In genomic region chr15:77811270-77811669, GRCh38 we compare ENCODE assay signal across 35 cellular contexts.
"Had no signal": no experiment of that assay in that cellular context is flagged by ENCODE, and none has a peak within 500 bp of the region (broad histone marks: within the 10 kb centered on the region; RNA-seq: fewer than 3 reads in every experiment).

No MANE protein-coding gene starts in this region.

- H3K4me3 Mint-ChIP-seq: activated CD4-positive, alpha-beta memory T cell treated with anti-CD3 and anti-CD28 coated beads for 36 hours; activated CD4-positive, alpha-beta T cell treated with anti-CD3 and anti-CD28 coated beads for 36 hours; activated CD4-positive, alpha-beta T cell treated with anti-CD3 and anti-CD28 coated beads, Interleukin-2, amount 10 ng/mL, durations not matched to agents 24 days and 14 days; activated CD8-positive, alpha-beta memory T cell treated with anti-CD3 and anti-CD28 coated beads, Interleukin-2, amount 10 ng/mL, durations not matched to agents 7 days and 5 days; activated CD8-positive, alpha-beta T cell treated with anti-CD3 and anti-CD28 coated beads, Interleukin-2, amount 10 ng/mL, durations not matched to agents 7 days and 5 days; activated naive CD4-positive, alpha-beta T cell treated with anti-CD3 and anti-CD28 coated beads for 36 hours; activated naive CD4-positive, alpha-beta T cell treated with anti-CD3 and anti-CD28 coated beads, Interleukin-2, amount 50 U/mL, for 24 hours; activated naive CD8-positive, alpha-beta T cell treated with anti-CD3 and anti-CD28 coated beads for 36 hours; activated naive CD8-positive, alpha-beta T cell treated with anti-CD3 and anti-CD28 coated beads, Interleukin-2, amount 50 U/mL, for 24 hours; activated T-helper 1 cell treated with anti-CD3 and anti-CD28 coated beads, Interleukin-12 subunit alpha, Interleukin-12 subunit beta, Interleukin-2, Interleukin-4 antibody, amounts not matched to agents 30 ng/mL and 10 ng/mL and 1 ng/mL, durations not matched to agents 14 hours and 24 hours and 36 hours; effector memory CD8-positive, alpha-beta T cell had no signal

- H3K4me3 ChIP-seq: adrenal gland, body of pancreas, esophagus squamous epithelium, gastroesophageal sphincter had no signal

- H3K4me1 Mint-ChIP-seq: activated CD4-positive, alpha-beta T cell treated with anti-CD3 and anti-CD28 coated beads for 36 hours; activated CD4-positive, alpha-beta T cell treated with anti-CD3 and anti-CD28 coated beads, Interleukin-2, amount 10 ng/mL, durations not matched to agents 24 days and 14 days; activated CD8-positive, alpha-beta memory T cell treated with anti-CD3 and anti-CD28 coated beads, Interleukin-2, amount 10 ng/mL, durations not matched to agents 7 days and 5 days; activated naive CD4-positive, alpha-beta T cell treated with anti-CD3 and anti-CD28 coated beads, Interleukin-2, amount 50 U/mL, for 24 hours; activated naive CD8-positive, alpha-beta T cell treated with anti-CD3 and anti-CD28 coated beads for 36 hours; activated naive CD8-positive, alpha-beta T cell treated with anti-CD3 and anti-CD28 coated beads, Interleukin-2, amount 50 U/mL, for 24 hours had no signal

- H3K27me3 Mint-ChIP-seq: activated CD4-positive, alpha-beta T cell treated with anti-CD3 and anti-CD28 coated beads for 36 hours had no signal

- FAIRE-seq: colon, endometrium, endothelial cell of umbilical vein had no signal

- DNase-seq: activated CD4-positive, alpha-beta memory T cell treated with anti-CD3 and anti-CD28 coated beads for 36 hours; activated CD4-positive, alpha-beta T cell treated with anti-CD3 and anti-CD28 coated beads for 36 hours; activated CD4-positive, alpha-beta T cell treated with anti-CD3 and anti-CD28 coated beads, Interleukin-2, amount 10 ng/mL, durations not matched to agents 24 days and 14 days; activated CD4-positive, CD25-positive, alpha-beta regulatory T cell; activated CD4-positive, CD25-positive, alpha-beta regulatory T cell treated with anti-CD3 and anti-CD28 coated beads, Interleukin-2, amount 50 U/mL, for 72 hours; activated CD8-positive, alpha-beta memory T cell treated with anti-CD3 and anti-CD28 coated beads, Interleukin-2, amount 10 ng/mL, durations not matched to agents 7 days and 5 days; activated CD8-positive, alpha-beta memory T cell treated with anti-CD3 and anti-CD28 coated beads, Interleukin-2, amount 50 U/mL, for 4 hours; activated CD8-positive, alpha-beta T cell treated with anti-CD3 and anti-CD28 coated beads, Interleukin-2, amount 10 ng/mL, durations not matched to agents 7 days and 5 days; activated effector memory CD4-positive, alpha-beta T cell treated with anti-CD3 and anti-CD28 coated beads, Interleukin-2, amount 50 U/mL, for 16 hours; activated naive CD4-positive, alpha-beta T cell treated with anti-CD3 and anti-CD28 coated beads for 36 hours; activated naive CD8-positive, alpha-beta T cell treated with anti-CD3 and anti-CD28 coated beads for 36 hours; activated naive CD8-positive, alpha-beta T cell treated with anti-CD3 and anti-CD28 coated beads, Interleukin-2, amount 50 U/mL, for 24 hours; activated T-cell treated with anti-CD3 and anti-CD28 coated beads, Interleukin-2, amount 50 U/mL, for 1 hour; activated T-cell treated with anti-CD3 and anti-CD28 coated beads, Interleukin-2, amount 50 U/mL, for 48 hours; adrenal gland; amygdala; aorta; body of pancreas; caudate nucleus; cortex of kidney; dermis blood vessel endothelial cell; effector CD4-positive, alpha-beta T cell; effector memory CD8-positive, alpha-beta T cell; esophagus squamous epithelium; foreskin melanocyte; head of caudate nucleus; T-helper 2 cell had no signal

- H3K36me3 ChIP-seq: adrenal gland, esophagus squamous epithelium, gastroesophageal sphincter had no signal

- H3K9me3 ChIP-seq: adrenal gland, body of pancreas, esophagus squamous epithelium, gastroesophageal sphincter had no signal

- H3K36me3 Mint-ChIP-seq: activated CD4-positive, alpha-beta memory T cell treated with anti-CD3 and anti-CD28 coated beads for 36 hours; activated CD8-positive, alpha-beta memory T cell treated with anti-CD3 and anti-CD28 coated beads, Interleukin-2, amount 10 ng/mL, durations not matched to agents 7 days and 5 days; activated naive CD4-positive, alpha-beta T cell treated with anti-CD3 and anti-CD28 coated beads, Interleukin-2, amount 50 U/mL, for 24 hours; activated naive CD8-positive, alpha-beta T cell treated with anti-CD3 and anti-CD28 coated beads for 36 hours had no signal

- H3K4me1 ChIP-seq: adrenal gland, body of pancreas, esophagus squamous epithelium, gastroesophageal sphincter had no signal

- H3K27ac Mint-ChIP-seq: activated CD4-positive, alpha-beta memory T cell treated with anti-CD3 and anti-CD28 coated beads for 36 hours; activated CD4-positive, alpha-beta T cell treated with anti-CD3 and anti-CD28 coated beads for 36 hours; activated CD4-positive, alpha-beta T cell treated with anti-CD3 and anti-CD28 coated beads, Interleukin-2, amount 10 ng/mL, durations not matched to agents 24 days and 14 days; activated CD8-positive, alpha-beta memory T cell treated with anti-CD3 and anti-CD28 coated beads, Interleukin-2, amount 10 ng/mL, durations not matched to agents 7 days and 5 days; activated CD8-positive, alpha-beta T cell treated with anti-CD3 and anti-CD28 coated beads, Interleukin-2, amount 10 ng/mL, durations not matched to agents 7 days and 5 days; activated naive CD4-positive, alpha-beta T cell treated with anti-CD3 and anti-CD28 coated beads for 36 hours; activated naive CD4-positive, alpha-beta T cell treated with anti-CD3 and anti-CD28 coated beads, Interleukin-2, amount 50 U/mL, for 24 hours; activated naive CD8-positive, alpha-beta T cell treated with anti-CD3 and anti-CD28 coated beads for 36 hours; activated naive CD8-positive, alpha-beta T cell treated with anti-CD3 and anti-CD28 coated beads, Interleukin-2, amount 50 U/mL, for 24 hours; activated T-helper 1 cell treated with anti-CD3 and anti-CD28 coated beads, Interleukin-12 subunit alpha, Interleukin-12 subunit beta, Interleukin-2, Interleukin-4 antibody, amounts not matched to agents 30 ng/mL and 10 ng/mL and 1 ng/mL, durations not matched to agents 14 hours and 24 hours and 36 hours; activated T-helper 2 cell treated with anti-CD3 and anti-CD28 coated beads, Interferon-gamma antibody, Interleukin-2, Interleukin-4, amounts not matched to agents 10 μg/mL and 5 μg/mL and 100 μg/mL, durations not matched to agents 14 hours and 24 hours and 36 hours; effector memory CD8-positive, alpha-beta T cell had no signal

- ATAC-seq: activated CD4-positive, alpha-beta T cell treated with anti-CD3 and anti-CD28 coated beads for 36 hours; activated CD8-positive, alpha-beta memory T cell treated with anti-CD3 and anti-CD28 coated beads, Interleukin-2, amount 10 ng/mL, durations not matched to agents 7 days and 5 days; activated CD8-positive, alpha-beta T cell treated with anti-CD3 and anti-CD28 coated beads, Interleukin-2, amount 10 ng/mL, durations not matched to agents 7 days and 5 days; activated naive CD8-positive, alpha-beta T cell treated with anti-CD3 and anti-CD28 coated beads, Interleukin-2, amount 50 U/mL, for 24 hours; body of pancreas; effector memory CD8-positive, alpha-beta T cell; gastroesophageal sphincter had no signal

- H3K9me3 Mint-ChIP-seq: activated CD4-positive, alpha-beta memory T cell treated with anti-CD3 and anti-CD28 coated beads for 36 hours; activated CD4-positive, alpha-beta T cell treated with anti-CD3 and anti-CD28 coated beads, Interleukin-2, amount 10 ng/mL, durations not matched to agents 24 days and 14 days; activated naive CD4-positive, alpha-beta T cell treated with anti-CD3 and anti-CD28 coated beads for 36 hours; activated naive CD4-positive, alpha-beta T cell treated with anti-CD3 and anti-CD28 coated beads, Interleukin-2, amount 50 U/mL, for 24 hours; activated naive CD8-positive, alpha-beta T cell treated with anti-CD3 and anti-CD28 coated beads for 36 hours; activated naive CD8-positive, alpha-beta T cell treated with anti-CD3 and anti-CD28 coated beads, Interleukin-2, amount 50 U/mL, for 24 hours; activated T-helper 1 cell treated with anti-CD3 and anti-CD28 coated beads, Interleukin-12 subunit alpha, Interleukin-12 subunit beta, Interleukin-2, Interleukin-4 antibody, amounts not matched to agents 30 ng/mL and 10 ng/mL and 1 ng/mL, durations not matched to agents 14 hours and 24 hours and 36 hours; activated T-helper 2 cell treated with anti-CD3 and anti-CD28 coated beads, Interferon-gamma antibody, Interleukin-2, Interleukin-4, amounts not matched to agents 10 μg/mL and 5 μg/mL and 100 μg/mL, durations not matched to agents 14 hours and 24 hours and 36 hours; effector memory CD8-positive, alpha-beta T cell had no signal

- H3K27me3 ChIP-seq: adrenal gland, body of pancreas had no signal

- H3K27ac ChIP-seq: adrenal gland, body of pancreas, epithelial cell of prostate, esophagus squamous epithelium, gastroesophageal sphincter had no signal
